9 cellular contexts compared by ENCODE assay signal in the genomic region with DNA sequence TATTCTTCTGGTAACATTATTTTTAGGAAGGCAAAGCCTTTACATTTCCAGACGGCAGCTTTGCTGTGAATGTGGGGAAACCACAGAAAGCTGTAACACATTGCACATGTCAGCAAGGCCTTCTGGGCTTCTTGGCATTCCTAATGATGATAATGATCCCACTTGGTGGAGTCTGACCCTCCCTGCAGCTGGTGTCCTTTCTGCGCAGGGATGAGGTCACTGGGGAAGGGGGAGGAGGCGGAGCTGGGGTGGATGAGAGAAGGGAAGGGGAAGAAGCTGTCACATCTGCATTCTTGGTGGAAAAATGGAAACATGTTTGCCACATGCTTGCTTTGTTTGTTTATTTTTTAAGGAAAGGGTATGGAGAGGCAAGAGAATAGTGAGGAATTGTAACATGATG.
DNase-seq lines count a peak whose midpoint lies in the region; ATAC-seq and TF ChIP-seq lines count a peak whose summit lies in the region.
"Had no signal": no experiment of that assay in that cellular context is flagged by ENCODE, and none has a peak within 500 bp of the region (broad histone marks: within the 10 kb centered on the region; RNA-seq: fewer than 3 reads in every experiment).

No MANE protein-coding gene starts in this region.

- H3K4me3 ChIP-seq in MG63 (no peak overlapping the region), fibroblast of pulmonary artery (replicated peaks; ENCODE audit: low read depth, low read length) (no peak overlapping the region)

- H3K27me3 ChIP-seq in MG63, result no peaks in the 10 kb centered on the region

- no peak overlapping the region; the same call in 1 of the 2 replicates for H3K27ac ChIP-seq in RWPE1

- H3K9me3 ChIP-seq in MG63, result no peaks in the 10 kb centered on the region

- peaks cover 2% of the 10 kb centered on the region for H3K9me3 Mint-ChIP-seq in neural crest cell
- H3K9me3 Mint-ChIP-seq in naive thymus-derived CD8-positive, alpha-beta T cell, result no peaks in the 10 kb centered on the region
- H3K9me3 Mint-ChIP-seq: immature natural killer cell had no signal

- ATAC-seq in naive thymus-derived CD8-positive, alpha-beta T cell, result no peak

- H3K4me3 Mint-ChIP-seq in neural crest cell, result peak overlapping the region; percentile 41
- no peak overlapping the region for H3K4me3 Mint-ChIP-seq in naive thymus-derived CD8-positive, alpha-beta T cell

- no peaks in the 10 kb centered on the region for H3K36me3 ChIP-seq in MG63

- peaks cover 80% of the 10 kb centered on the region for H3K4me1 Mint-ChIP-seq in neural crest cell
- H3K4me1 Mint-ChIP-seq in naive thymus-derived CD8-positive, alpha-beta T cell, result peaks cover 0 to 54% (median 0%) of the 10 kb centered on the region in 4 donors

- CTCF ChIA-PET in RWPE1 (lab: Yijun Ruan, JAX), result interaction anchor here (0.6 kb wide), 1 partner anchor 44 kb away, joined by 3 read pairs; no protein-coding TSS in a partner anchor

- DNase-seq in AG09319 (ENCODE audit: extremely low read depth, low read depth), result peak; percentile 96
- peak; percentile 66 for DNase-seq in MG63
- peak; percentile 95 for DNase-seq in fibroblast of pulmonary artery (ENCODE audit: low read depth)
- no peak for DNase-seq in neural crest cell (ENCODE audit: low read depth, low spot score)
- no peak for DNase-seq in COR-L47 (lab: John Stamatoyannopoulos, UW)
- DNase-seq in naive thymus-derived CD8-positive, alpha-beta T cell, result no peak
- DNase-seq in GM19240 (ENCODE audit: insufficient read length, low spot score), result no peak
- no peak for DNase-seq in RWPE1 (ENCODE audit: low spot score)
- DNase-seq: immature natural killer cell had no signal

- POLR2A ChIA-PET in naive thymus-derived CD8-positive, alpha-beta T cell (lab: Charles Lee), result no interaction called here
- POLR2A ChIA-PET in RWPE1 (lab: Yijun Ruan, JAX; ENCODE audit: low non-redundant PET), result no interaction called here

- H3K27ac Mint-ChIP-seq in neural crest cell (ENCODE audit: unreplicated experiment), result peak overlapping the region; percentile 90
- H3K27ac Mint-ChIP-seq in naive thymus-derived CD8-positive, alpha-beta T cell, result peak overlapping the region in 2 of 10 donors; percentile 22 to 75

- TF ChIP-seq CTCF in AG09319 (IDR thresholded peaks at IDR 0.05; ENCODE audit: low read depth, low read length) (no peak), fibroblast of pulmonary artery (IDR thresholded peaks at IDR 0.05; ENCODE audit: low read length, missing control alignments) (no peak), neural crest cell (conservative IDR thresholded peaks at IDR 0.05) (no peak), RWPE1 (conservative IDR thresholded peaks at IDR 0.05; ENCODE audit: low read depth) (no peak)

- no peaks in the 10 kb centered on the region for H3K27me3 Mint-ChIP-seq in neural crest cell (ENCODE audit: low read depth)
- H3K27me3 Mint-ChIP-seq in naive thymus-derived CD8-positive, alpha-beta T cell, result no peaks in the 10 kb centered on the region

- H3K36me3 Mint-ChIP-seq in neural crest cell (ENCODE audit: low read depth), result no peaks in the 10 kb centered on the region
- no peaks in the 10 kb centered on the region for H3K36me3 Mint-ChIP-seq in naive thymus-derived CD8-positive, alpha-beta T cell

Comparison
In these comparisons a context has a peak if more than half of its experiments do, and no peak if none do; other contexts are left out.
1. DNase-seq: peak in AG09319 (single experiment), MG63 (single experiment) and fibroblast of pulmonary artery (single experiment); none in neural crest cell (single experiment), COR-L47 (single experiment), naive thymus-derived CD8-positive, alpha-beta T cell (0 of 10), GM19240 (single experiment) and RWPE1 (single experiment).